Comparison of ENCODE assay signal across 1 cellular context in genomic region chr3:48465531-48466378, GRCh38.
A peak's percentile ranks its signal among the peaks of the same experiment; 100 is the strongest.
TF ChIP-seq lines count a peak whose summit lies in the region.

No MANE protein-coding gene starts in this region.

TF ChIP-seq in K562, 482 proteins besides CTCF, POLR2A, EP300 and RAD21 (continued from another document and continues in another):
- TF ChIP-seq ATF3 (IDR thresholded peaks at IDR 0.05): peak; percentile 16; the same call in 1 of the 2 replicates
- TF ChIP-seq ATF3 (CRISPR knock-in tag; conservative IDR thresholded peaks at IDR 0.05): no peak
- TF ChIP-seq TCF15 (CRISPR knock-in tag; IDR thresholded peaks at IDR 0.05): no peak
- no peak for TF ChIP-seq L3MBTL2 (IDR thresholded peaks at IDR 0.05)
- peak; percentile 37 for TF ChIP-seq HMGN3 (IDR thresholded peaks at IDR 0.05; ENCODE audit: borderline replicate concordance, extremely low read depth, insufficient read length, low read depth, low read length)
- no peak for TF ChIP-seq HDAC8 (tag; IDR thresholded peaks at IDR 0.05)
- no peak for TF ChIP-seq POLR3A (IDR thresholded peaks at IDR 0.05; ENCODE audit: borderline replicate concordance, extremely low read depth, insufficient read depth, insufficient read length)
- TF ChIP-seq, protein P1, sequence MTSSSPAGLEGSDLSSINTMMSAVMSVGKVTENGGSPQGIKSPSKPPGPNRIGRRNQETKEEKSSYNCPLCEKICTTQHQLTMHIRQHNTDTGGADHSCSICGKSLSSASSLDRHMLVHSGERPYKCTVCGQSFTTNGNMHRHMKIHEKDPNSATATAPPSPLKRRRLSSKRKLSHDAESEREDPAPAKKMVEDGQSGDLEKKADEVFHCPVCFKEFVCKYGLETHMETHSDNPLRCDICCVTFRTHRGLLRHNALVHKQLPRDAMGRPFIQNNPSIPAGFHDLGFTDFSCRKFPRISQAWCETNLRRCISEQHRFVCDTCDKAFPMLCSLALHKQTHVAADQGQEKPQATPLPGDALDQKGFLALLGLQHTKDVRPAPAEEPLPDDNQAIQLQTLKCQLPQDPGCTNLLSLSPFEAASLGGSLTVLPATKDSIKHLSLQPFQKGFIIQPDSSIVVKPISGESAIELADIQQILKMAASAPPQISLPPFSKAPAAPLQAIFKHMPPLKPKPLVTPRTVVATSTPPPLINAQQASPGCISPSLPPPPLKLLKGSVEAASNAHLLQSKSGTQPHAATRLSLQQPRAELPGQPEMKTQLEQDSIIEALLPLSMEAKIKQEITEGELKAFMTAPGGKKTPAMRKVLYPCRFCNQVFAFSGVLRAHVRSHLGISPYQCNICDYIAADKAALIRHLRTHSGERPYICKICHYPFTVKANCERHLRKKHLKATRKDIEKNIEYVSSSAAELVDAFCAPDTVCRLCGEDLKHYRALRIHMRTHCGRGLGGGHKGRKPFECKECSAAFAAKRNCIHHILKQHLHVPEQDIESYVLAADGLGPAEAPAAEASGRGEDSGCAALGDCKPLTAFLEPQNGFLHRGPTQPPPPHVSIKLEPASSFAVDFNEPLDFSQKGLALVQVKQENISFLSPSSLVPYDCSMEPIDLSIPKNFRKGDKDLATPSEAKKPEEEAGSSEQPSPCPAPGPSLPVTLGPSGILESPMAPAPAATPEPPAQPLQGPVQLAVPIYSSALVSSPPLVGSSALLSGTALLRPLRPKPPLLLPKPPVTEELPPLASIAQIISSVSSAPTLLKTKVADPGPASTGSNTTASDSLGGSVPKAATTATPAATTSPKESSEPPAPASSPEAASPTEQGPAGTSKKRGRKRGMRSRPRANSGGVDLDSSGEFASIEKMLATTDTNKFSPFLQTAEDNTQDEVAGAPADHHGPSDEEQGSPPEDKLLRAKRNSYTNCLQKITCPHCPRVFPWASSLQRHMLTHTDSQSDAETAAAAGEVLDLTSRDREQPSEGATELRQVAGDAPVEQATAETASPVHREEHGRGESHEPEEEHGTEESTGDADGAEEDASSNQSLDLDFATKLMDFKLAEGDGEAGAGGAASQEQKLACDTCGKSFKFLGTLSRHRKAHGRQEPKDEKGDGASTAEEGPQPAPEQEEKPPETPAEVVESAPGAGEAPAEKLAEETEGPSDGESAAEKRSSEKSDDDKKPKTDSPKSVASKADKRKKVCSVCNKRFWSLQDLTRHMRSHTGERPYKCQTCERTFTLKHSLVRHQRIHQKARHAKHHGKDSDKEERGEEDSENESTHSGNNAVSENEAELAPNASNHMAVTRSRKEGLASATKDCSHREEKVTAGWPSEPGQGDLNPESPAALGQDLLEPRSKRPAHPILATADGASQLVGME (CRISPR knock-in tag; IDR thresholded peaks at IDR 0.05): peak; percentile 96
- no peak for TF ChIP-seq ZNF586 (CRISPR knock-in tag; conservative IDR thresholded peaks at IDR 0.05)
- no peak for TF ChIP-seq DACH1 (IDR thresholded peaks at IDR 0.05; ENCODE audit: partially characterized antibody)
- no peak for TF ChIP-seq NELFE (IDR thresholded peaks at IDR 0.05; ENCODE audit: insufficient read depth, insufficient read length)
- TF ChIP-seq, protein P2, sequence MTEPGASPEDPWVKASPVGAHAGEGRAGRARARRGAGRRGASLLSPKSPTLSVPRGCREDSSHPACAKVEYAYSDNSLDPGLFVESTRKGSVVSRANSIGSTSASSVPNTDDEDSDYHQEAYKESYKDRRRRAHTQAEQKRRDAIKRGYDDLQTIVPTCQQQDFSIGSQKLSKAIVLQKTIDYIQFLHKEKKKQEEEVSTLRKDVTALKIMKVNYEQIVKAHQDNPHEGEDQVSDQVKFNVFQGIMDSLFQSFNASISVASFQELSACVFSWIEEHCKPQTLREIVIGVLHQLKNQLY (CRISPR knock-in tag; conservative IDR thresholded peaks at IDR 0.05): no peak
- TF ChIP-seq OTX1 (CRISPR knock-in tag; IDR thresholded peaks at IDR 0.05): no peak
- TF ChIP-seq NCOA1 (IDR thresholded peaks at IDR 0.05; ENCODE audit: low read depth): no peak
- TF ChIP-seq ZNF75A (CRISPR knock-in tag; IDR thresholded peaks at IDR 0.05): no peak
- no peak for TF ChIP-seq ATF6 (CRISPR knock-in tag; IDR thresholded peaks at IDR 0.05)
- TF ChIP-seq, protein P3, sequence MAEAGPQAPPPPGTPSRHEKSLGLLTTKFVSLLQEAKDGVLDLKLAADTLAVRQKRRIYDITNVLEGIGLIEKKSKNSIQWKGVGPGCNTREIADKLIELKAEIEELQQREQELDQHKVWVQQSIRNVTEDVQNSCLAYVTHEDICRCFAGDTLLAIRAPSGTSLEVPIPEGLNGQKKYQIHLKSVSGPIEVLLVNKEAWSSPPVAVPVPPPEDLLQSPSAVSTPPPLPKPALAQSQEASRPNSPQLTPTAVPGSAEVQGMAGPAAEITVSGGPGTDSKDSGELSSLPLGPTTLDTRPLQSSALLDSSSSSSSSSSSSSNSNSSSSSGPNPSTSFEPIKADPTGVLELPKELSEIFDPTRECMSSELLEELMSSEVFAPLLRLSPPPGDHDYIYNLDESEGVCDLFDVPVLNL (CRISPR knock-in tag; IDR thresholded peaks at IDR 0.05; ENCODE audit: low read depth): no peak
- peak; percentile 36; the same call in 1 of the 2 replicates for TF ChIP-seq SMC3 (conservative IDR thresholded peaks at IDR 0.05; ENCODE audit: insufficient read depth, low read depth, low read length)
- TF ChIP-seq BCOR (IDR thresholded peaks at IDR 0.05): no peak
- TF ChIP-seq, protein P4, sequence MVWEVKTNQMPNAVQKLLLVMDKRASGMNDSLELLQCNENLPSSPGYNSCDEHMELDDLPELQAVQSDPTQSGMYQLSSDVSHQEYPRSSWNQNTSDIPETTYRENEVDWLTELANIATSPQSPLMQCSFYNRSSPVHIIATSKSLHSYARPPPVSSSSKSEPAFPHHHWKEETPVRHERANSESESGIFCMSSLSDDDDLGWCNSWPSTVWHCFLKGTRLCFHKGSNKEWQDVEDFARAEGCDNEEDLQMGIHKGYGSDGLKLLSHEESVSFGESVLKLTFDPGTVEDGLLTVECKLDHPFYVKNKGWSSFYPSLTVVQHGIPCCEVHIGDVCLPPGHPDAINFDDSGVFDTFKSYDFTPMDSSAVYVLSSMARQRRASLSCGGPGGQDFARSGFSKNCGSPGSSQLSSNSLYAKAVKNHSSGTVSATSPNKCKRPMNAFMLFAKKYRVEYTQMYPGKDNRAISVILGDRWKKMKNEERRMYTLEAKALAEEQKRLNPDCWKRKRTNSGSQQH (CRISPR knock-in tag; IDR thresholded peaks at IDR 0.05): no peak
- TF ChIP-seq SMARCA5 (IDR thresholded peaks at IDR 0.05): no peak
- TF ChIP-seq ZNF436 (CRISPR knock-in tag; IDR thresholded peaks at IDR 0.05): no peak
- no peak for TF ChIP-seq CREB1 (IDR thresholded peaks at IDR 0.05)
- no peak for TF ChIP-seq CREB1 (CRISPR knock-in tag; IDR thresholded peaks at IDR 0.05)
- TF ChIP-seq ZNF146 (CRISPR knock-in tag; IDR thresholded peaks at IDR 0.05; ENCODE audit: unreplicated experiment): no peak
- no peak for TF ChIP-seq U2AF1 (optimal IDR thresholded peaks at IDR 0.05; ENCODE audit: low read depth, low read length)
- TF ChIP-seq ZBTB8A (IDR thresholded peaks at IDR 0.05; ENCODE audit: partially characterized antibody): no peak
- TF ChIP-seq TCF7L2 (IDR thresholded peaks at IDR 0.05; ENCODE audit: low read depth, low read length): 0 out of 2 replicates have a peak, but pooled peaks have one; percentile 49
- TF ChIP-seq MAFK (IDR thresholded peaks at IDR 0.05; ENCODE audit: low read length): peak; percentile 76; the same call in 1 of the 2 replicates
- TF ChIP-seq ZNF324 (CRISPR knock-in tag; IDR thresholded peaks at IDR 0.05): no peak
- TF ChIP-seq MXD1 (CRISPR knock-in tag; IDR thresholded peaks at IDR 0.05; ENCODE audit: borderline replicate concordance, poor library complexity, severe bottlenecking): no peak
- TF ChIP-seq ZNF445 (CRISPR knock-in tag; IDR thresholded peaks at IDR 0.05; ENCODE audit: low read depth): no peak
- TF ChIP-seq TCFL5 (CRISPR knock-in tag; conservative IDR thresholded peaks at IDR 0.05): no peak
- TF ChIP-seq MEF2D (tag; conservative IDR thresholded peaks at IDR 0.05; ENCODE audit: low read depth): no peak
- TF ChIP-seq, protein P5, sequence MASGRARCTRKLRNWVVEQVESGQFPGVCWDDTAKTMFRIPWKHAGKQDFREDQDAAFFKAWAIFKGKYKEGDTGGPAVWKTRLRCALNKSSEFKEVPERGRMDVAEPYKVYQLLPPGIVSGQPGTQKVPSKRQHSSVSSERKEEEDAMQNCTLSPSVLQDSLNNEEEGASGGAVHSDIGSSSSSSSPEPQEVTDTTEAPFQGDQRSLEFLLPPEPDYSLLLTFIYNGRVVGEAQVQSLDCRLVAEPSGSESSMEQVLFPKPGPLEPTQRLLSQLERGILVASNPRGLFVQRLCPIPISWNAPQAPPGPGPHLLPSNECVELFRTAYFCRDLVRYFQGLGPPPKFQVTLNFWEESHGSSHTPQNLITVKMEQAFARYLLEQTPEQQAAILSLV (tag; IDR thresholded peaks at IDR 0.05): no peak
- peak; percentile 32; the same call in 1 of the 2 replicates for TF ChIP-seq ETV5 (CRISPR knock-in tag; IDR thresholded peaks at IDR 0.05; ENCODE audit: low read depth)
- TF ChIP-seq BRF1 (IDR thresholded peaks at IDR 0.05; ENCODE audit: borderline replicate concordance, extremely low read depth, insufficient read length): no peak
- TF ChIP-seq ARNT (IDR thresholded peaks at IDR 0.05): no peak
- TF ChIP-seq ZEB2 (IDR thresholded peaks at IDR 0.05): no peak
- TF ChIP-seq NFE2L1 (tag; IDR thresholded peaks at IDR 0.05; ENCODE audit: borderline replicate concordance, low read depth): peak; percentile 20; the same call in 1 of the 2 replicates
- no peak for TF ChIP-seq ZMIZ1 (IDR thresholded peaks at IDR 0.05; ENCODE audit: low read depth in 2 of 2, low read length in 2 of 2)
- TF ChIP-seq ERF (CRISPR knock-in tag; IDR thresholded peaks at IDR 0.05): 0 out of 2 replicates have a peak, but pooled peaks have one; percentile 67
